In the genomic region with DNA sequence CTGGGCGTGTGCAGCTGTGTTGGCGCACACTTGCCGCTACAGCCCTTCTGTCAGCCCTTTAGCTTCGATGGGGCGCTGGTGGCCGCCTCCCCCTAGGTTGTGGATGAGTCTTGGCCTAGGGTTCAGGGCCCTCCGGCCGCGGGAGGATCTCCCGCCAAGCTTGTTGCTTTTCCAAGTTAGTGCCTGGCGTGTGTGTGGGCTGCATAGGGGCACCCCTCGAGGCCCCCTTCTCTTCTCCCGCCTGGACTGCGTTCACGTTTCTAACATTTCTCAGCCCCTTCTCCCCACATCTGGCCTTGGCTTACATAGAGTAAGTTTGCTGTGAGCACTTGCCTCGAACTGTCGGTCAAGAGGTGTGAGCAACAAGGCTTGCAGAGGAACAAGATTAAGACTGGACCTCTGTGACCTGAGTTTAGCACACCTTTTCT, we compare ENCODE assay signal across 7 cellular contexts. TPM values are rescaled to one million over a fixed set of nuclear protein-coding genes. Genes with fewer than 3 reads are reported as not detected.
DNase-seq lines count a peak whose midpoint lies in the region; ATAC-seq and TF ChIP-seq lines count a peak whose summit lies in the region.

No MANE protein-coding gene starts in this region.

- peaks cover 10 to 16% of the 10 kb centered on the region in 2 experiments; a peak in 3 of 4 replicates for H3K4me1 ChIP-seq in HCT116 (ENCODE audit: control insufficient read depth in 1 of 2, insufficient read depth in 2 of 2, low read length in 2 of 2)

- peak overlapping the region; percentile 88 to 89 for H3K4me3 ChIP-seq in HCT116 (replicated peaks in 1 of 2; ENCODE audit: low read depth in 1 of 2, low read length in 2 of 2)
- peak overlapping the region; percentile 91 for H3K4me3 ChIP-seq in iPS-11a (ENCODE audit: low read depth, low read length)

- H3K9me3 Mint-ChIP-seq in activated CD8-positive, alpha-beta T cell treated with anti-CD3 and anti-CD28 coated beads, Interleukin-2, amount 10 ng/mL, durations not matched to agents 7 days and 5 days (ENCODE audit: insufficient read depth): no peaks in the 10 kb centered on the region
- no peaks in the 10 kb centered on the region for H3K9me3 Mint-ChIP-seq in stimulated activated memory B cell treated with anti-CD40 and anti-IgM and Interleukin-4, amounts not matched to agents 10 μg/mL and 1 μg/mL and 100 μg/mL, for 72 hours

- intact Hi-C loops in HCT116 (cut with micrococcal nuclease): no loop called here

- ATAC-seq in HCT116: no peak
- ATAC-seq in activated CD8-positive, alpha-beta T cell treated with anti-CD3 and anti-CD28 coated beads, Interleukin-2, amount 10 ng/mL, durations not matched to agents 7 days and 5 days: no peak
- ATAC-seq in stimulated activated memory B cell treated with anti-CD40 and anti-IgM and Interleukin-4, amounts not matched to agents 10 μg/mL and 1 μg/mL and 100 μg/mL, for 72 hours: no peak
- ATAC-seq in HG03460 (IDR thresholded peaks at IDR 0.05; ENCODE audit: unreplicated experiment): no peak

- H3K4me1 Mint-ChIP-seq in activated CD8-positive, alpha-beta T cell treated with anti-CD3 and anti-CD28 coated beads, Interleukin-2, amount 10 ng/mL, durations not matched to agents 7 days and 5 days (ENCODE audit: low read depth): peaks cover 54% of the 10 kb centered on the region
- H3K4me1 Mint-ChIP-seq in stimulated activated memory B cell treated with anti-CD40 and anti-IgM and Interleukin-4, amounts not matched to agents 10 μg/mL and 1 μg/mL and 100 μg/mL, for 72 hours: peaks cover 47% of the 10 kb centered on the region

- H3K9me2 ChIP-seq in HCT116 (ENCODE audit: insufficient read depth): no peaks in the 10 kb centered on the region

- no peaks in the 10 kb centered on the region for H3K27me3 ChIP-seq in HCT116 (ENCODE audit: insufficient read depth, low read length)

- DNase-seq in HCT116 (ENCODE audit: low read depth, low spot score) (no peak), NCI-H226 (no peak), NCI-H1436 (lab: John Stamatoyannopoulos, UW) (no peak)
- no peak for DNase-seq in activated CD8-positive, alpha-beta T cell treated with anti-CD3 and anti-CD28 coated beads, Interleukin-2, amount 10 ng/mL, durations not matched to agents 7 days and 5 days

- TSS peak; percentile 27 for BruUV-seq in HCT116 (replicated peaks; lab: Mats Ljungman, UMichigan)

- peak overlapping the region; percentile 92 for H3K4me2 ChIP-seq in HCT116 (ENCODE audit: low read length)

- POLR2A ChIA-PET in HCT116 (lab: Charles Lee): no interaction called here
- POLR2A ChIA-PET in activated CD8-positive, alpha-beta T cell treated with anti-CD3 and anti-CD28 coated beads, Interleukin-2, amount 10 ng/mL, durations not matched to agents 7 days and 5 days (lab: Charles Lee): interaction anchor here (0.6 to 3.4 kb wide), 8 partner anchors 15 to 1251 kb away, joined by 3 to 19 read pairs (median 3); a partner anchor contains a TSS

- H3K79me2 ChIP-seq in HCT116 (ENCODE audit: insufficient read depth, low read length): peaks cover 38% of the 10 kb centered on the region

- CTCF ChIA-PET in HCT116 (lab: Charles Lee): interaction anchor here (1.1 kb wide), 1 partner anchor 187 kb away, joined by 3 read pairs; no protein-coding TSS in a partner anchor
- CTCF ChIA-PET in activated CD8-positive, alpha-beta T cell treated with anti-CD3 and anti-CD28 coated beads, Interleukin-2, amount 10 ng/mL, durations not matched to agents 7 days and 5 days (lab: Charles Lee): interaction anchor here (0.6 to 1.9 kb wide), 3 partner anchors 14 to 67 kb away, joined by 3 to 6 read pairs (median 4); no protein-coding TSS in a partner anchor

- no peaks in the 10 kb centered on the region for H3K36me3 ChIP-seq in HCT116 (ENCODE audit: control insufficient read depth in 1 of 2, insufficient read depth in 2 of 2, low read length in 2 of 2)

- H4K20me1 ChIP-seq in HCT116 (ENCODE audit: insufficient read depth): no peaks in the 10 kb centered on the region

- no peak for TF ChIP-seq CTCF in HCT116 (IDR thresholded peaks at IDR 0.05 in 2 of 3, conservative IDR thresholded peaks at IDR 0.05 in 1 of 3; ENCODE audit: borderline replicate concordance in 1 of 3, insufficient read depth in 1 of 3, low read depth in 2 of 3, low read length in 2 of 3)

- H3K27ac Mint-ChIP-seq in activated CD8-positive, alpha-beta T cell treated with anti-CD3 and anti-CD28 coated beads, Interleukin-2, amount 10 ng/mL, durations not matched to agents 7 days and 5 days: peak overlapping the region; percentile 91
- H3K27ac Mint-ChIP-seq in stimulated activated memory B cell treated with anti-CD40 and anti-IgM and Interleukin-4, amounts not matched to agents 10 μg/mL and 1 μg/mL and 100 μg/mL, for 72 hours: peak overlapping the region; percentile 90

- H3K36me3 Mint-ChIP-seq in activated CD8-positive, alpha-beta T cell treated with anti-CD3 and anti-CD28 coated beads, Interleukin-2, amount 10 ng/mL, durations not matched to agents 7 days and 5 days (ENCODE audit: low read depth): peaks cover 20% of the 10 kb centered on the region
- H3K36me3 Mint-ChIP-seq in stimulated activated memory B cell treated with anti-CD40 and anti-IgM and Interleukin-4, amounts not matched to agents 10 μg/mL and 1 μg/mL and 100 μg/mL, for 72 hours: no peaks in the 10 kb centered on the region

- H3K4me3 Mint-ChIP-seq in activated CD8-positive, alpha-beta T cell treated with anti-CD3 and anti-CD28 coated beads, Interleukin-2, amount 10 ng/mL, durations not matched to agents 7 days and 5 days: peak overlapping the region; percentile 88
- H3K4me3 Mint-ChIP-seq in stimulated activated memory B cell treated with anti-CD40 and anti-IgM and Interleukin-4, amounts not matched to agents 10 μg/mL and 1 μg/mL and 100 μg/mL, for 72 hours: peak overlapping the region; percentile 89

- RAD21 ChIA-PET in HCT116 (lab: Charles Lee; ENCODE audit: low non-redundant PET in 1 of 2, low total read pairs in 2 of 2, uncharacterized antibody in 2 of 2, unreplicated experiment in 2 of 2): no interaction called here

- TF ChIP-seq RAD21 in HCT116 (IDR thresholded peaks at IDR 0.05; ENCODE audit: low read depth): no peak

- H3K9ac ChIP-seq in HCT116 (ENCODE audit: low read length): peak overlapping the region; percentile 93

- peak overlapping the region; percentile 91 for H2AFZ ChIP-seq in HCT116 (ENCODE audit: low read depth, low read length, poor library complexity, severe bottlenecking)

- H3K27ac ChIP-seq in HCT116 (ENCODE audit: low read depth, low read length): peak overlapping the region; percentile 78

- TF ChIP-seq POLR2A in HCT116 (IDR thresholded peaks at IDR 0.05; ENCODE audit: borderline replicate concordance, extremely low read depth, insufficient read depth, insufficient read length): no peak

- no peaks in the 10 kb centered on the region for H3K9me3 ChIP-seq in HCT116 (ENCODE audit: control insufficient read depth in 1 of 2, insufficient read depth in 1 of 2, low read depth in 1 of 2, low read length in 2 of 2)

- no peaks in the 10 kb centered on the region for H3K27me3 Mint-ChIP-seq in activated CD8-positive, alpha-beta T cell treated with anti-CD3 and anti-CD28 coated beads, Interleukin-2, amount 10 ng/mL, durations not matched to agents 7 days and 5 days (ENCODE audit: low read depth)
- H3K27me3 Mint-ChIP-seq in stimulated activated memory B cell treated with anti-CD40 and anti-IgM and Interleukin-4, amounts not matched to agents 10 μg/mL and 1 μg/mL and 100 μg/mL, for 72 hours: no peaks in the 10 kb centered on the region

TF ChIP-seq in HCT116, 20 proteins besides CTCF, POLR2A, EP300 and RAD21:
- no peak for TF ChIP-seq SRF (IDR thresholded peaks at IDR 0.05; ENCODE audit: low read depth)
- no peak for TF ChIP-seq SP1 (IDR thresholded peaks at IDR 0.05; ENCODE audit: low read depth)

RNA-seq across cellular contexts. Expression of a gene that starts 0.4 kb away (rescaled TPM):
- total RNA-seq in HCT116 (2021; ENCODE audit: unreplicated experiment): 28.1 TPM
- 21.5 and 28.5 TPM in 2 replicates for polyA plus RNA-seq in HCT116 (2012)
- 10 to 100 TPM; 59.3 to 61.0 TPM for total RNA-seq in activated CD8-positive, alpha-beta T cell treated with anti-CD3 and anti-CD28 coated beads, Interleukin-2, amount 10 ng/mL, durations not matched to agents 7 days and 5 days

RNA-seq across cellular contexts. Expression of a gene that starts 33.5 kb away (rescaled TPM):
- 28.2 TPM for total RNA-seq in HCT116 (2021; ENCODE audit: unreplicated experiment)
- 2.4 and 3.4 TPM in 2 replicates for polyA plus RNA-seq in HCT116 (2012)
- total RNA-seq in activated CD8-positive, alpha-beta T cell treated with anti-CD3 and anti-CD28 coated beads, Interleukin-2, amount 10 ng/mL, durations not matched to agents 7 days and 5 days: 10 to 100 TPM; 19.9 to 20.8 TPM

RNA-seq across cellular contexts. Expression of a gene that starts 54.4 kb away (rescaled TPM):
- 9.0 TPM for total RNA-seq in HCT116 (2021; ENCODE audit: unreplicated experiment)
- polyA plus RNA-seq in HCT116 (2012): 2.5 and 3.9 TPM in 2 replicates
- 10 to 100 TPM; 11.6 to 14.4 TPM for total RNA-seq in activated CD8-positive, alpha-beta T cell treated with anti-CD3 and anti-CD28 coated beads, Interleukin-2, amount 10 ng/mL, durations not matched to agents 7 days and 5 days
